ENCODE assay signal across 1 cellular context in genomic region chr7:104972510-104972909, GRCh38.
TF ChIP-seq lines count a peak whose summit lies in the region.

No MANE protein-coding gene starts in this region.

TF ChIP-seq in SK-N-SH, 30 proteins besides CTCF, POLR2A, EP300 and RAD21 (continued from another document):
- TF ChIP-seq REST (IDR thresholded peaks at IDR 0.05; ENCODE audit: low read depth, low read length) (no peak), MEF2A (IDR thresholded peaks at IDR 0.05; ENCODE audit: borderline replicate concordance, low read depth) (no peak), TAF1 (IDR thresholded peaks at IDR 0.05; ENCODE audit: borderline replicate concordance, low read depth, low read length) (no peak), RFX5 (IDR thresholded peaks at IDR 0.05; ENCODE audit: low read length) (no peak), NFIC (IDR thresholded peaks at IDR 0.05; ENCODE audit: borderline replicate concordance) (peak; percentile 65; the same call in 1 of the 2 replicates), POLR2AphosphoS5 (IDR thresholded peaks at IDR 0.05; ENCODE audit: low read depth, low read length) (peak; percentile 40; the same call in 1 of the 2 replicates), RCOR1 (IDR thresholded peaks at IDR 0.05; ENCODE audit: low read length) (no peak), ELF1 (IDR thresholded peaks at IDR 0.05) (no peak), SIN3A (IDR thresholded peaks at IDR 0.05; ENCODE audit: borderline replicate concordance, low read depth, low read length) (no peak), USF2 (IDR thresholded peaks at IDR 0.05; ENCODE audit: borderline replicate concordance, low read depth, low read length) (no peak), RXRA (IDR thresholded peaks at IDR 0.05; ENCODE audit: borderline replicate concordance, low read depth) (peak; percentile 44; the same call in 1 of the 2 replicates)
